ENCODE assay signal across 1 cellular context in the genomic region with DNA sequence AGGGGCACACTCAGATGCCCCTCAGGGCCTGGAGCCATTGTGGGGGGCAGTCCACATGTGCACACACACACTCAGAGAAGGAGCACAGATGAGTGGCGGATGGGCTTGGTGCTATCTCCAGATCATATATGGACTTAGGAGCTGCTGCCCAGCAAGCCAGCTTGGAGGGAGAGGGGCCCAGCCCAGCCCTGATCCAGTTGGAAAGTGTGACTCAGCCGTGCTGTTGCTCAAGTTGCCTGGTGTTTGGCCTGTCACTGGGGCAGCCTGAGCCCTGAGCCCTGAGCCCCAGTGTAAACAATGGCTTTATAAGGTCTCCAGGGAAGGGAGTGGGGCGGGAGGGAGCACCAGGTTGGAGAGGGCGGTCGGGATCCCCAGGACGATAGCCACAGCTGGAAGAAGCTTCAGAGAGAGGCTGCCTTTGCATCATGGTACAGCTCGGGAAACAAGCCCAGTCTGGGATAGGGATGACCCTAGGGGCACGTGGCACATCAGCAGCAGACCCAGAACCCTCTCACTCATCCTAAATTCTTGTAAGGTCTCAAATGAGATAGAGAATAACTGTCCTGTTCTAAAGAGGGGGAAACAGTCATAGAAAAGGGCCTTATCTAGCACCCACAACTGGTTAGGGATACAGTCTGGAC.
A peak's percentile ranks its signal among the peaks of the same experiment; 100 is the strongest.
TF ChIP-seq lines count a peak whose summit lies in the region.

No MANE protein-coding gene starts in this region.

TF ChIP-seq in HEK293, 187 proteins besides CTCF, POLR2A, EP300 and RAD21 (continued from another document):
- TF ChIP-seq, protein P1, sequence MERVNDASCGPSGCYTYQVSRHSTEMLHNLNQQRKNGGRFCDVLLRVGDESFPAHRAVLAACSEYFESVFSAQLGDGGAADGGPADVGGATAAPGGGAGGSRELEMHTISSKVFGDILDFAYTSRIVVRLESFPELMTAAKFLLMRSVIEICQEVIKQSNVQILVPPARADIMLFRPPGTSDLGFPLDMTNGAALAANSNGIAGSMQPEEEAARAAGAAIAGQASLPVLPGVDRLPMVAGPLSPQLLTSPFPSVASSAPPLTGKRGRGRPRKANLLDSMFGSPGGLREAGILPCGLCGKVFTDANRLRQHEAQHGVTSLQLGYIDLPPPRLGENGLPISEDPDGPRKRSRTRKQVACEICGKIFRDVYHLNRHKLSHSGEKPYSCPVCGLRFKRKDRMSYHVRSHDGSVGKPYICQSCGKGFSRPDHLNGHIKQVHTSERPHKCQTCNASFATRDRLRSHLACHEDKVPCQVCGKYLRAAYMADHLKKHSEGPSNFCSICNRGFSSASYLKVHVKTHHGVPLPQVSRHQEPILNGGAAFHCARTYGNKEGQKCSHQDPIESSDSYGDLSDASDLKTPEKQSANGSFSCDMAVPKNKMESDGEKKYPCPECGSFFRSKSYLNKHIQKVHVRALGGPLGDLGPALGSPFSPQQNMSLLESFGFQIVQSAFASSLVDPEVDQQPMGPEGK (tag by site-specific recombination; IDR thresholded peaks at IDR 0.05): peak; percentile 45; the same call in 1 of the 2 replicates
- TF ChIP-seq GLIS1 (tag by site-specific recombination; IDR thresholded peaks at IDR 0.05) (peak; percentile 48; the same call in 1 of the 2 replicates), ZNF16 (tag by site-specific recombination; IDR thresholded peaks at IDR 0.05; ENCODE audit: low read depth) (no peak), ZEB2 (tag by site-specific recombination; IDR thresholded peaks at IDR 0.05) (0 out of 2 replicates have a peak, but pooled peaks have one; percentile 27), ZNF366 (tag by site-specific recombination; conservative IDR thresholded peaks at IDR 0.05) (0 out of 2 replicates have a peak, but pooled peaks have one; percentile 17), ZIC2 (tag by site-specific recombination; IDR thresholded peaks at IDR 0.05) (peak; percentile 9; the same call in 1 of the 2 replicates), ZNF768 (tag by site-specific recombination; IDR thresholded peaks at IDR 0.05) (no peak), ZNF510 (tag by site-specific recombination; IDR thresholded peaks at IDR 0.05; ENCODE audit: insufficient replicate concordance) (no peak), OSR2 (tag by site-specific recombination; IDR thresholded peaks at IDR 0.05) (no peak), ZSCAN16 (tag by site-specific recombination; IDR thresholded peaks at IDR 0.05) (no peak), ZNF623 (tag by site-specific recombination; IDR thresholded peaks at IDR 0.05) (no peak), ZBTB21 (tag by site-specific recombination; IDR thresholded peaks at IDR 0.05) (no peak)
- TF ChIP-seq, protein P2, sequence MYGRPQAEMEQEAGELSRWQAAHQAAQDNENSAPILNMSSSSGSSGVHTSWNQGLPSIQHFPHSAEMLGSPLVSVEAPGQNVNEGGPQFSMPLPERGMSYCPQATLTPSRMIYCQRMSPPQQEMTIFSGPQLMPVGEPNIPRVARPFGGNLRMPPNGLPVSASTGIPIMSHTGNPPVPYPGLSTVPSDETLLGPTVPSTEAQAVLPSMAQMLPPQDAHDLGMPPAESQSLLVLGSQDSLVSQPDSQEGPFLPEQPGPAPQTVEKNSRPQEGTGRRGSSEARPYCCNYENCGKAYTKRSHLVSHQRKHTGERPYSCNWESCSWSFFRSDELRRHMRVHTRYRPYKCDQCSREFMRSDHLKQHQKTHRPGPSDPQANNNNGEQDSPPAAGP (tag by site-specific recombination; IDR thresholded peaks at IDR 0.05): peak; percentile 73
- TF ChIP-seq, protein P3, sequence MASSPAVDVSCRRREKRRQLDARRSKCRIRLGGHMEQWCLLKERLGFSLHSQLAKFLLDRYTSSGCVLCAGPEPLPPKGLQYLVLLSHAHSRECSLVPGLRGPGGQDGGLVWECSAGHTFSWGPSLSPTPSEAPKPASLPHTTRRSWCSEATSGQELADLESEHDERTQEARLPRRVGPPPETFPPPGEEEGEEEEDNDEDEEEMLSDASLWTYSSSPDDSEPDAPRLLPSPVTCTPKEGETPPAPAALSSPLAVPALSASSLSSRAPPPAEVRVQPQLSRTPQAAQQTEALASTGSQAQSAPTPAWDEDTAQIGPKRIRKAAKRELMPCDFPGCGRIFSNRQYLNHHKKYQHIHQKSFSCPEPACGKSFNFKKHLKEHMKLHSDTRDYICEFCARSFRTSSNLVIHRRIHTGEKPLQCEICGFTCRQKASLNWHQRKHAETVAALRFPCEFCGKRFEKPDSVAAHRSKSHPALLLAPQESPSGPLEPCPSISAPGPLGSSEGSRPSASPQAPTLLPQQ (tag by site-specific recombination; IDR thresholded peaks at IDR 0.05): peak; percentile 68
- TF ChIP-seq, protein P4, sequence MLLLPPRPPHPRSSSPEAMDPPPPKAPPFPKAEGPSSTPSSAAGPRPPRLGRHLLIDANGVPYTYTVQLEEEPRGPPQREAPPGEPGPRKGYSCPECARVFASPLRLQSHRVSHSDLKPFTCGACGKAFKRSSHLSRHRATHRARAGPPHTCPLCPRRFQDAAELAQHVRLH (tag by site-specific recombination; IDR thresholded peaks at IDR 0.05): no peak
- TF ChIP-seq, protein P5, sequence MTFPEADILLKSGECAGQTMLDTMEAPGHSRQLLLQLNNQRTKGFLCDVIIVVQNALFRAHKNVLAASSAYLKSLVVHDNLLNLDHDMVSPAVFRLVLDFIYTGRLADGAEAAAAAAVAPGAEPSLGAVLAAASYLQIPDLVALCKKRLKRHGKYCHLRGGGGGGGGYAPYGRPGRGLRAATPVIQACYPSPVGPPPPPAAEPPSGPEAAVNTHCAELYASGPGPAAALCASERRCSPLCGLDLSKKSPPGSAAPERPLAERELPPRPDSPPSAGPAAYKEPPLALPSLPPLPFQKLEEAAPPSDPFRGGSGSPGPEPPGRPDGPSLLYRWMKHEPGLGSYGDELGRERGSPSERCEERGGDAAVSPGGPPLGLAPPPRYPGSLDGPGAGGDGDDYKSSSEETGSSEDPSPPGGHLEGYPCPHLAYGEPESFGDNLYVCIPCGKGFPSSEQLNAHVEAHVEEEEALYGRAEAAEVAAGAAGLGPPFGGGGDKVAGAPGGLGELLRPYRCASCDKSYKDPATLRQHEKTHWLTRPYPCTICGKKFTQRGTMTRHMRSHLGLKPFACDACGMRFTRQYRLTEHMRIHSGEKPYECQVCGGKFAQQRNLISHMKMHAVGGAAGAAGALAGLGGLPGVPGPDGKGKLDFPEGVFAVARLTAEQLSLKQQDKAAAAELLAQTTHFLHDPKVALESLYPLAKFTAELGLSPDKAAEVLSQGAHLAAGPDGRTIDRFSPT (tag by site-specific recombination; IDR thresholded peaks at IDR 0.05): peak; percentile 64
- TF ChIP-seq, protein P6, sequence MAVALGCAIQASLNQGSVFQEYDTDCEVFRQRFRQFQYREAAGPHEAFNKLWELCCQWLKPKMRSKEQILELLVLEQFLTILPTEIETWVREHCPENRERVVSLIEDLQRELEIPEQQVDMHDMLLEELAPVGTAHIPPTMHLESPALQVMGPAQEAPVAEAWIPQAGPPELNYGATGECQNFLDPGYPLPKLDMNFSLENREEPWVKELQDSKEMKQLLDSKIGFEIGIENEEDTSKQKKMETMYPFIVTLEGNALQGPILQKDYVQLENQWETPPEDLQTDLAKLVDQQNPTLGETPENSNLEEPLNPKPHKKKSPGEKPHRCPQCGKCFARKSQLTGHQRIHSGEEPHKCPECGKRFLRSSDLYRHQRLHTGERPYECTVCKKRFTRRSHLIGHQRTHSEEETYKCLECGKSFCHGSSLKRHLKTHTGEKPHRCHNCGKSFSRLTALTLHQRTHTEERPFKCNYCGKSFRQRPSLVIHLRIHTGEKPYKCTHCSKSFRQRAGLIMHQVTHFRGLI (tag by site-specific recombination; IDR thresholded peaks at IDR 0.05): peak; percentile 57; the same call in 1 of the 2 replicates
